ENCODE assay signal across 22 cellular contexts in the genomic region with DNA sequence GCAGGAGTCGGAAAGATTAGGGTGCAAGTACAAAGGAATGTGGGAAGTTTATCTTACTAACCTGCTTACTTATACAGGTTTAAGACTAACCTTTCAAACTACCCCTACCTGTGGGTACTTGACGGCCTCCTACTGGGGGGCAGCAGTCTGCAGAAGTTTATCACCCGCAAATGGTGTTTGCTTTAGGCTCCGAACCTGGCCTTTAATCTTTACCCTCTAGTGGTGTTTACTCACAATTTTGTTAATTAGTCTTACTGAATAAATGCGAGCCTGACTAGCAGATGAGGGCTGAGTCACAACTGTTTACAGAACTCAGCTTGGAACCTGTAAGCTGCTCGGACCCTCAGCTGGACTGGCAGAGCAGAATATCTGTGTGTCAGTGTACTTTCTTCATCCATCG.
"Had no signal": no experiment of that assay in that cellular context is flagged by ENCODE, and none has a peak within 500 bp of the region (broad histone marks: within the 10 kb centered on the region; RNA-seq: fewer than 3 reads in every experiment).

No MANE protein-coding gene starts in this region.

- ATAC-seq: esophagus mucosa; heart left ventricle; left lobe of liver; mucosa of descending colon; naive thymus-derived CD8-positive, alpha-beta T cell; stimulated activated naive CD8-positive, alpha-beta T cell treated with anti-CD3 and anti-CD28 coated beads, Interleukin-15, Interleukin-2, amounts not matched to agents 100 U/mL and 50 U/mL, for 24 hours had no signal

- H3K27me3 ChIP-seq: right atrium auricular region, sigmoid colon, suprapubic skin, thyroid gland, uterus had no signal

- H3K36me3 ChIP-seq: heart left ventricle, right atrium auricular region, sigmoid colon, suprapubic skin, thyroid gland, uterus had no signal

- H3K4me1 Mint-ChIP-seq: neural crest cell had no signal

- H3K4me3 Mint-ChIP-seq: naive thymus-derived CD8-positive, alpha-beta T cell; neural crest cell; type B pancreatic cell had no signal

- H3K4me1 ChIP-seq: right atrium auricular region, sigmoid colon, suprapubic skin, thyroid gland, uterus had no signal

- H3K27ac ChIP-seq: dorsolateral prefrontal cortex, heart left ventricle, right atrium auricular region, sigmoid colon, skin epidermis, suprapubic skin, thyroid gland, uterus had no signal

- H3K4me3 ChIP-seq: dorsolateral prefrontal cortex, heart left ventricle, mucosa of descending colon, right atrium auricular region, sigmoid colon, skin epidermis, suprapubic skin, thyroid gland, uterus had no signal

- DNase-seq: cortex of kidney; dorsolateral prefrontal cortex; effector CD8-positive, alpha-beta T cell; heart left ventricle; hypothalamus; mammary epithelial cell; mucosa of descending colon; naive thymus-derived CD8-positive, alpha-beta T cell; posterior cingulate gyrus; sigmoid colon; stimulated activated CD4-positive, alpha-beta T cell treated with anti-CD3 and anti-CD28 coated beads, Interleukin-12 subunit alpha, Interleukin-12 subunit beta, amount 100 ng/mL, for 4 hours; stimulated activated CD4-positive, alpha-beta T cell treated with anti-CD3 and anti-CD28 coated beads, Interleukin-2, amount 100 ng/mL, for 48 hours; stimulated activated naive CD8-positive, alpha-beta T cell treated with anti-CD3 and anti-CD28 coated beads, Interleukin-15, Interleukin-2, amounts not matched to agents 100 U/mL and 50 U/mL, for 24 hours; thyroid gland; uterus had no signal

- H3K27ac Mint-ChIP-seq: type B pancreatic cell had no signal

- H3K9me3 Mint-ChIP-seq: type B pancreatic cell had no signal

- H3K36me3 Mint-ChIP-seq: type B pancreatic cell had no signal
